ENCODE assay signal across 2 cellular contexts in genomic region chr11:56611174-56611573, GRCh38.
TF ChIP-seq lines count a peak whose summit lies in the region.

No MANE protein-coding gene starts in this region.

TF ChIP-seq in HepG2, 621 proteins besides CTCF, POLR2A, EP300 and RAD21:
- TF ChIP-seq NFE2L2 (IDR thresholded peaks at IDR 0.05; ENCODE audit: low read length) (peak; percentile 52; the same call in 1 of the 2 replicates), ZNF232 (CRISPR knock-in tag; IDR thresholded peaks at IDR 0.05; ENCODE audit: borderline replicate concordance) (no peak)

TF ChIP-seq in IMR-90, 13 proteins besides CTCF, POLR2A, EP300 and RAD21:
- no peak for TF ChIP-seq MXI1 (IDR thresholded peaks at IDR 0.05; ENCODE audit: borderline replicate concordance, low read depth, low read length)
- peak; percentile 21; the same call in 1 of the 2 replicates for TF ChIP-seq NFE2L2 (IDR thresholded peaks at IDR 0.05; ENCODE audit: low read depth, low read length)
